11 cellular contexts compared by ENCODE assay signal in genomic region chr6:144347447-144347758, GRCh38.
DNase-seq lines count a peak whose midpoint lies in the region; ATAC-seq and FAIRE-seq lines count a peak whose summit lies in the region.
"Had no signal": no experiment of that assay in that cellular context is flagged by ENCODE, and none has a peak within 500 bp of the region (broad histone marks: within the 10 kb centered on the region; RNA-seq: fewer than 3 reads in every experiment).

No MANE protein-coding gene starts in this region.

- H2AFZ ChIP-seq in ACC112 (ENCODE audit: low read length, unreplicated experiment): no peak overlapping the region

- peaks cover 52% of the 10 kb centered on the region for H3K79me2 ChIP-seq in ACC112 (ENCODE audit: control insufficient read depth, insufficient read depth, low read length, unreplicated experiment)

- H3K4me3 ChIP-seq in ACC112 (ENCODE audit: low read depth, low read length): peak overlapping the region; percentile 29; the same call in 1 of the 2 replicates
- H3K4me3 ChIP-seq: tibial nerve had no signal

- no peaks in the 10 kb centered on the region for H3K36me3 ChIP-seq in ACC112 (ENCODE audit: insufficient read depth, low read length)
- H3K36me3 ChIP-seq: tibial nerve had no signal

- DNase-seq in GM19239 (ENCODE audit: insufficient read length, low spot score) (no peak), myocyte (ENCODE audit: low read depth) (peak; percentile 63), nucleus accumbens (lab: John Stamatoyannopoulos, UW) (no peak), GM19240 (ENCODE audit: insufficient read length, low spot score) (no peak), COLO829 (ENCODE audit: low spot score) (no peak), medulla oblongata (ENCODE audit: extremely low spot score) (no peak)
- no peak for DNase-seq in activated naive CD4-positive, alpha-beta T cell treated with anti-CD3 and anti-CD28 coated beads, Interleukin-2, amount 50 U/mL, for 72 hours (ENCODE audit: low spot score in 2 of 2)
- DNase-seq: activated gamma-delta T cell, NCI-H2227 treated with DMSO at 0.1 percent for 48 hours had no signal

- H3K4me1 ChIP-seq in ACC112 (ENCODE audit: control insufficient read depth, insufficient read depth, low read length, unreplicated experiment): peaks cover 69% of the 10 kb centered on the region

- ATAC-seq in activated naive CD4-positive, alpha-beta T cell treated with anti-CD3 and anti-CD28 coated beads, Interleukin-2, amount 50 U/mL, for 72 hours: no peak

- peaks cover 0 to 20% of the 10 kb centered on the region in 2 donors for H3K36me3 Mint-ChIP-seq in activated naive CD4-positive, alpha-beta T cell treated with anti-CD3 and anti-CD28 coated beads, Interleukin-2, amount 50 U/mL, for 72 hours

- peaks cover 3 to 13% of the 10 kb centered on the region in 2 donors for H3K9me3 Mint-ChIP-seq in activated naive CD4-positive, alpha-beta T cell treated with anti-CD3 and anti-CD28 coated beads, Interleukin-2, amount 50 U/mL, for 72 hours

- no peaks in the 10 kb centered on the region for H3K27me3 ChIP-seq in ACC112 (ENCODE audit: insufficient read depth, low read length)
- H3K27me3 ChIP-seq: tibial nerve had no signal

- H3K27ac ChIP-seq in ACC112 (ENCODE audit: low read depth, low read length): peak overlapping the region; percentile 73

- H3K27ac Mint-ChIP-seq in activated naive CD4-positive, alpha-beta T cell treated with anti-CD3 and anti-CD28 coated beads, Interleukin-2, amount 50 U/mL, for 72 hours: peak overlapping the region; percentile 76 to 95

- peak; percentile 55 for FAIRE-seq in GM19239 (lab: Jason Lieb, UNC)
